Comparison of ENCODE assay signal across 1 cellular context in the genomic region with DNA sequence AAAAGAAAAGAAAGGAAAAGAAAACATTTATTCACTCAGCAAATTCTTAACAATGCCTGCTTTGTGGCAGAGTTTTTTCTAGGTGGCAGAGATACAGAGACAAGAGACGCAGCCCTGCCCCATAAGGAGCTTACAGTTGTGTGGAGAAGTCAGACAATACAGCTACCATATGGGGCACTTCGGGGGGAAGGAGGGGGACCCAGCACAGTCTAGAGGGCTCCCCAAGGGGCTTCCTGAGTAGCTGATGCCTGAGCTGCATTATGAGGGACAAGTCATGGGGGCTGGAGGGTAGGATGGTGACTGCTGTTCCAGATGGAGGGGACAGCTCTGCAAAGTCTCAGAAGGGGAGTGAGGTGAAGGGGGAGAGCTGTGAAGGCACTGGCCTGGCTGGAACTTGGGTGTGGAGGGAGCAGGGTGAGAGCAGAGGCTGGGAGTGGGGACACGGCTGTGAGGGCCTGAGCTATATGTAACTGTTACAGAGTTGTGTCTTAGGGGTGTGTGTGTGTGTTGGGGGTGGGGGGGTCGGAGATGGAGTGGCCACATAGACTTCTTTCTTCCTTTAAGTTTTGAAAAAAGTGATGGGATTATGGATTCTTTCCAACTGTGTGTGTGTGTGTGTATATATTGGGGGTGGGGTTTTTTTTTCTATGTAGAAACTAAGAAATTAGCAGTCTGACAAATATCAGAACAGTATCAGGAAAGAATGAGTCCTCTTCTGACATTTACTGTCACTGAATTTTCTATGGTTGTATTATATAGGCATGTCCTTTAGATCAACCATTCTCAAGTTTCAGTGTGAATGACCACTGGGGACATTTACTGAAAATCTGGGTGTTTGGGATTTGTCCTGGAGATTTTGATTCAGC.
TF ChIP-seq lines count a peak whose summit lies in the region.

No MANE protein-coding gene starts in this region.

TF ChIP-seq in H1, 55 proteins besides CTCF, POLR2A, EP300 and RAD21:
- no peak for TF ChIP-seq BACH1 (IDR thresholded peaks at IDR 0.05; ENCODE audit: low read length)
- no peak for TF ChIP-seq ZNF274 (IDR thresholded peaks at IDR 0.05; ENCODE audit: borderline replicate concordance, extremely low read depth, low read length)
- TF ChIP-seq CHD1 (IDR thresholded peaks at IDR 0.05; ENCODE audit: low read depth, low read length): no peak
- no peak for TF ChIP-seq SUZ12 (IDR thresholded peaks at IDR 0.05; ENCODE audit: low read length)
- TF ChIP-seq RXRA (IDR thresholded peaks at IDR 0.05; ENCODE audit: insufficient read depth, low read depth, low read length): no peak
- no peak for TF ChIP-seq POU5F1 (IDR thresholded peaks at IDR 0.05; ENCODE audit: low read depth, low read length)
- TF ChIP-seq SIX5 (IDR thresholded peaks at IDR 0.05; ENCODE audit: low read depth, low read length): no peak
- TF ChIP-seq TAF1 (IDR thresholded peaks at IDR 0.05; ENCODE audit: low read depth, low read length): no peak
- no peak for TF ChIP-seq YY1 (IDR thresholded peaks at IDR 0.05; ENCODE audit: low read depth, low read length)
- no peak for TF ChIP-seq RBBP5 (IDR thresholded peaks at IDR 0.05; ENCODE audit: borderline replicate concordance, low read depth, low read length)
- no peak for TF ChIP-seq HDAC2 (IDR thresholded peaks at IDR 0.05; ENCODE audit: borderline replicate concordance in 1 of 2, low read depth in 2 of 2, low read length in 2 of 2)
